Comparison of ENCODE assay signal across 1 cellular context in genomic region chr10:133334495-133335237, GRCh38.
TF ChIP-seq lines count a peak whose summit lies in the region.

No MANE protein-coding gene starts in this region.

TF ChIP-seq in GM23338, 12 proteins besides CTCF, POLR2A, EP300 and RAD21 (continued from another document):
- TF ChIP-seq ZNF462 (CRISPR knock-in tag; IDR thresholded peaks at IDR 0.05) (no peak), JUNB (IDR thresholded peaks at IDR 0.05; ENCODE audit: unreplicated experiment) (no peak), ETS1 (IDR thresholded peaks at IDR 0.05) (no peak), CREB1 (CRISPR knock-in tag; IDR thresholded peaks at IDR 0.05; ENCODE audit: low read depth) (no peak), EZH2 (IDR thresholded peaks at IDR 0.05; ENCODE audit: low read depth, unreplicated experiment) (peak; percentile 66), ZNF331 (CRISPR knock-in tag; IDR thresholded peaks at IDR 0.05; ENCODE audit: low read depth) (no peak), NANOG (IDR thresholded peaks at IDR 0.05; ENCODE audit: borderline replicate concordance) (no peak), STAT1 (IDR thresholded peaks at IDR 0.05; ENCODE audit: unreplicated experiment) (no peak), POLR2AphosphoS5 (IDR thresholded peaks at IDR 0.05; ENCODE audit: low read depth) (no peak), EZH2phosphoT487 (IDR thresholded peaks at IDR 0.05; ENCODE audit: unreplicated experiment) (peak; percentile 52)
